In genomic region chr1:199742547-199742946, GRCh38 we compare ENCODE assay signal across 11 cellular contexts.
A peak's percentile ranks its signal among the peaks of the same experiment; 100 is the strongest.
DNase-seq lines count a peak whose midpoint lies in the region; ATAC-seq and TF ChIP-seq lines count a peak whose summit lies in the region.
"Had no signal": no experiment of that assay in that cellular context is flagged by ENCODE, and none has a peak within 500 bp of the region (broad histone marks: within the 10 kb centered on the region; RNA-seq: fewer than 3 reads in every experiment).

No MANE protein-coding gene starts in this region.

- intact Hi-C loops in MCF 10A (cut with micrococcal nuclease) (loop anchor here (2.0 kb wide), 1 partner anchor 16 kb away; no protein-coding TSS in a partner anchor), breast epithelium (cut with DNase I; ENCODE audit: low total_unique reads) (no loop called here)

- no peak overlapping the region for H3K27ac ChIP-seq in breast epithelium

- no peaks in the 10 kb centered on the region for H3K36me3 ChIP-seq in breast epithelium

- POLR2A ChIA-PET in MCF 10A (lab: Yijun Ruan, JAX) = interaction anchor here (0.6 to 2.8 kb wide), 11 partner anchors 8 to 636 kb away, joined by 3 to 19 read pairs (median 3); no protein-coding TSS in a partner anchor

- DNase-seq in MCF 10A (ENCODE audit: unreplicated experiment) = peak; percentile 96
- DNase-seq in breast epithelium (ENCODE audit: low spot score in 2 of 2) = no peak
- DNase-seq in SK-MEL-5 (ENCODE audit: low read depth, low spot score) = peak; percentile 21
- peak; percentile 86 for DNase-seq in fibroblast of villous mesenchyme (ENCODE audit: low read depth)
- DNase-seq: CD8-positive, alpha-beta T cell; KG1; naive B cell had no signal

- no peaks in the 10 kb centered on the region for H3K4me1 ChIP-seq in breast epithelium

- H3K27ac Mint-ChIP-seq in MCF 10A (ENCODE audit: low read depth, unreplicated experiment) = no peak overlapping the region
- H3K27ac Mint-ChIP-seq: CD8-positive, alpha-beta T cell; naive B cell had no signal

- H3K27me3 ChIP-seq in breast epithelium = no peaks in the 10 kb centered on the region

- in situ Hi-C loops in SK-MEL-5 (cut with HindIII; ENCODE audit: low pct_unique_long_range_greater_than_20kb, low sequenced_read_pairs) = no loop called here

- no peaks in the 10 kb centered on the region for H3K4me1 Mint-ChIP-seq in MCF 10A (ENCODE audit: insufficient read depth, unreplicated experiment)
- H3K4me1 Mint-ChIP-seq: naive B cell had no signal

- no peaks in the 10 kb centered on the region for H3K9me3 ChIP-seq in breast epithelium

- no TSS peak for BruUV-seq in MCF 10A (replicated peaks; lab: Mats Ljungman, UMichigan)

- H3K4me3 ChIP-seq in breast epithelium (no peak overlapping the region), fibroblast of villous mesenchyme (ENCODE audit: low read depth, low read length) (no peak overlapping the region)

- CTCF ChIA-PET in MCF 10A (lab: Yijun Ruan, JAX) = interaction anchor here (0.9 to 2.1 kb wide), 6 partner anchors 14 to 746 kb away, joined by 3 to 7 read pairs (median 4); no protein-coding TSS in a partner anchor

- H3K9me3 Mint-ChIP-seq in MCF 10A (ENCODE audit: unreplicated experiment) = no peaks in the 10 kb centered on the region
- H3K9me3 Mint-ChIP-seq: CD8-positive, alpha-beta T cell; naive B cell had no signal

- ATAC-seq in HG02623 (IDR thresholded peaks at IDR 0.05; ENCODE audit: unreplicated experiment) (no peak), GM19397 (IDR thresholded peaks at IDR 0.05; ENCODE audit: unreplicated experiment) (no peak), HG02938 (IDR thresholded peaks at IDR 0.05; ENCODE audit: unreplicated experiment) (no peak), HG03095 (IDR thresholded peaks at IDR 0.05; ENCODE audit: unreplicated experiment) (no peak)
- ATAC-seq: CD8-positive, alpha-beta T cell had no signal

- H3K36me3 Mint-ChIP-seq in MCF 10A (ENCODE audit: insufficient read depth, unreplicated experiment) = no peaks in the 10 kb centered on the region
- H3K36me3 Mint-ChIP-seq: CD8-positive, alpha-beta T cell; naive B cell had no signal

- H3K4me3 Mint-ChIP-seq in MCF 10A (ENCODE audit: unreplicated experiment) = no peak overlapping the region
- H3K4me3 Mint-ChIP-seq: CD8-positive, alpha-beta T cell; naive B cell had no signal

- H3K27me3 Mint-ChIP-seq in MCF 10A (ENCODE audit: insufficient read depth, unreplicated experiment) = no peaks in the 10 kb centered on the region

- TF ChIP-seq CTCF in MCF 10A (IDR thresholded peaks at IDR 0.05; ENCODE audit: unreplicated experiment) (no peak), breast epithelium (IDR thresholded peaks at IDR 0.05) (no peak), fibroblast of villous mesenchyme (IDR thresholded peaks at IDR 0.05; ENCODE audit: insufficient read depth, low read depth, low read length) (no peak)

- TF ChIP-seq POLR2A in breast epithelium (IDR thresholded peaks at IDR 0.05) = no peak

Comparison
In these comparisons a context has a peak if more than half of its experiments do, and no peak if none do; other contexts are left out.
1. DNase-seq: peak in MCF 10A (single experiment), SK-MEL-5 (single experiment) and fibroblast of villous mesenchyme (single experiment); none in breast epithelium (0 of 2).